16 cellular contexts compared by ENCODE assay signal in the genomic region with DNA sequence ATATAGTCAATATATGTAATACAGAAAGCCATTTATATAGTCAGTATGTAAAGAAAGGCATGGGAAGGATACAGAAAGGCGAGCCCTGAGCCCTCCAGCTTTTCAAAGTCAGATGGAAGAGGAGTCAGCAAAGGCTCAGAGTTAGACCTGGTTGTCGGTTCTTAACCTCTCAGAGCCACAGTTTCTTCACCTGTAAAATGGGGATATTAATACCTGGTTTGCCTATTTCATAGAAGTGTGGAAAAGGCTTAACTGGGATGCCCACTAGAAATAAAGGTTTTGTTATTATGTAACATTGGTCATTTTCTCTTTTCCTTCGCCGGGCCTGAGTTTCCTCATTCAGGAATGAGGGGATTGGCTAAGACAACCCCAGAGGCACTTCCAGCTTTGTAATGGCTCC. TPM values are rescaled to one million over a fixed set of nuclear protein-coding genes. Genes with fewer than 3 reads are reported as not detected.
A peak's percentile ranks its signal among the peaks of the same experiment; 100 is the strongest.
DNase-seq lines count a peak whose midpoint lies in the region; TF ChIP-seq lines count a peak whose summit lies in the region.
"Had no signal": no experiment of that assay in that cellular context is flagged by ENCODE, and none has a peak within 500 bp of the region (broad histone marks: within the 10 kb centered on the region; RNA-seq: fewer than 3 reads in every experiment).

No MANE protein-coding gene starts in this region.

- peaks cover 12% of the 10 kb centered on the region for H3K36me3 ChIP-seq in CD8-positive, alpha-beta memory T cell (ENCODE audit: insufficient read depth, low read length)

- peak; percentile 15 for DNase-seq in CD1c-positive myeloid dendritic cell (ENCODE audit: extremely low spot score)
- no peak for DNase-seq in CD8-positive, alpha-beta memory T cell
- DNase-seq in activated T-helper 1 cell treated with anti-CD3 and anti-CD28 coated beads, Interleukin-12 subunit alpha, Interleukin-12 subunit beta, Interleukin-2, Interleukin-4 antibody, amounts not matched to agents 30 ng/mL and 10 ng/mL and 1 ng/mL, durations not matched to agents 14 hours and 24 hours and 36 hours (ENCODE audit: low spot score) = no peak
- no peak for DNase-seq in endothelial cell (ENCODE audit: low spot score)
- no peak for DNase-seq in HT-29 (ENCODE audit: low spot score)
- DNase-seq in NCI-H1930 (lab: John Stamatoyannopoulos, UW) = no peak
- DNase-seq in germinal center (ENCODE audit: low spot score) = no peak
- DNase-seq: CD8-positive, alpha-beta T cell; HFFc6; MM.1S; NCI-H1105; NCI-H187; NCI-H446; NCI-H748 treated with DMSO at 0.1 percent for 48 hours; SK-N-SH had no signal

- H3K9me3 ChIP-seq in CD8-positive, alpha-beta memory T cell (ENCODE audit: low read length) = no peaks in the 10 kb centered on the region
- H3K9me3 ChIP-seq: SK-N-SH had no signal

- no peak overlapping the region for H3K27ac ChIP-seq in CD8-positive, alpha-beta memory T cell (ENCODE audit: low read depth, low read length)
- H3K27ac ChIP-seq: KMS-11 had no signal

- H3K4me1 ChIP-seq in CD8-positive, alpha-beta memory T cell (ENCODE audit: insufficient read depth, low read length) = peaks cover 32% of the 10 kb centered on the region

- CTCF ChIA-PET in CD8-positive, alpha-beta memory T cell (lab: Charles Lee) = interaction anchor here (2.3 kb wide), 1 partner anchor 10 kb away, joined by 11 read pairs; no protein-coding TSS in a partner anchor

- H3K27me3 Mint-ChIP-seq in CD8-positive, alpha-beta memory T cell = no peaks in the 10 kb centered on the region
- no peaks in the 10 kb centered on the region for H3K27me3 Mint-ChIP-seq in activated T-helper 1 cell treated with anti-CD3 and anti-CD28 coated beads, Interleukin-12 subunit alpha, Interleukin-12 subunit beta, Interleukin-2, Interleukin-4 antibody, amounts not matched to agents 30 ng/mL and 10 ng/mL and 1 ng/mL, durations not matched to agents 14 hours and 24 hours and 36 hours (ENCODE audit: insufficient read depth)
- peaks cover 13% of the 10 kb centered on the region for H3K27me3 Mint-ChIP-seq in endothelial cell (ENCODE audit: unreplicated experiment)

- TF ChIP-seq CTCF in endothelial cell (IDR thresholded peaks at IDR 0.05; ENCODE audit: unreplicated experiment) = no peak

- no peaks in the 10 kb centered on the region for H3K27me3 ChIP-seq in CD8-positive, alpha-beta memory T cell (ENCODE audit: insufficient read depth, low read length, poor library complexity, severe bottlenecking)

- intact Hi-C loops in activated T-helper 1 cell treated with anti-CD3 and anti-CD28 coated beads, Interleukin-12 subunit alpha, Interleukin-12 subunit beta, Interleukin-2, Interleukin-4 antibody, amounts not matched to agents 30 ng/mL and 10 ng/mL and 1 ng/mL, durations not matched to agents 14 hours and 24 hours and 36 hours (cut with micrococcal nuclease) = loop anchor here (10.0 kb wide), 1 partner anchor 289 kb away; no protein-coding TSS in a partner anchor

- POLR2A ChIA-PET in CD8-positive, alpha-beta memory T cell (lab: Charles Lee) = no interaction called here

- no peak overlapping the region for H3K4me3 ChIP-seq in CD8-positive, alpha-beta memory T cell (ENCODE audit: low read length)

- peaks cover 29 to 55% (median 33%) of the 10 kb centered on the region in 3 donors for H3K4me1 Mint-ChIP-seq in CD8-positive, alpha-beta memory T cell
- peaks cover 34% of the 10 kb centered on the region for H3K4me1 Mint-ChIP-seq in activated T-helper 1 cell treated with anti-CD3 and anti-CD28 coated beads, Interleukin-12 subunit alpha, Interleukin-12 subunit beta, Interleukin-2, Interleukin-4 antibody, amounts not matched to agents 30 ng/mL and 10 ng/mL and 1 ng/mL, durations not matched to agents 14 hours and 24 hours and 36 hours (ENCODE audit: low read depth)
- H3K4me1 Mint-ChIP-seq in endothelial cell (ENCODE audit: unreplicated experiment) = peaks cover 20% of the 10 kb centered on the region

- H3K36me3 Mint-ChIP-seq in CD8-positive, alpha-beta memory T cell = peaks cover 0 to 43% (median 6%) of the 10 kb centered on the region in 3 donors
- H3K36me3 Mint-ChIP-seq in activated T-helper 1 cell treated with anti-CD3 and anti-CD28 coated beads, Interleukin-12 subunit alpha, Interleukin-12 subunit beta, Interleukin-2, Interleukin-4 antibody, amounts not matched to agents 30 ng/mL and 10 ng/mL and 1 ng/mL, durations not matched to agents 14 hours and 24 hours and 36 hours (ENCODE audit: low read depth) = peaks cover 15% of the 10 kb centered on the region
- H3K36me3 Mint-ChIP-seq in endothelial cell (ENCODE audit: low read depth, unreplicated experiment) = peaks cover 26% of the 10 kb centered on the region

- H3K4me3 Mint-ChIP-seq in CD8-positive, alpha-beta memory T cell = peak overlapping the region in 4 of 7 donors; percentile 21 to 98 (median 61)
- H3K4me3 Mint-ChIP-seq in activated T-helper 1 cell treated with anti-CD3 and anti-CD28 coated beads, Interleukin-12 subunit alpha, Interleukin-12 subunit beta, Interleukin-2, Interleukin-4 antibody, amounts not matched to agents 30 ng/mL and 10 ng/mL and 1 ng/mL, durations not matched to agents 14 hours and 24 hours and 36 hours = peak overlapping the region; percentile 96
- peak overlapping the region; percentile 94 for H3K4me3 Mint-ChIP-seq in endothelial cell (ENCODE audit: unreplicated experiment)
- H3K4me3 Mint-ChIP-seq: HFFc6 had no signal

- no peaks in the 10 kb centered on the region for H3K9me3 Mint-ChIP-seq in CD8-positive, alpha-beta memory T cell
- no peaks in the 10 kb centered on the region for H3K9me3 Mint-ChIP-seq in activated T-helper 1 cell treated with anti-CD3 and anti-CD28 coated beads, Interleukin-12 subunit alpha, Interleukin-12 subunit beta, Interleukin-2, Interleukin-4 antibody, amounts not matched to agents 30 ng/mL and 10 ng/mL and 1 ng/mL, durations not matched to agents 14 hours and 24 hours and 36 hours
- H3K9me3 Mint-ChIP-seq in endothelial cell (ENCODE audit: unreplicated experiment) = no peaks in the 10 kb centered on the region
- H3K9me3 Mint-ChIP-seq: CD8-positive, alpha-beta T cell; HFFc6 had no signal

- peak overlapping the region in 5 of 8 donors; percentile 81 to 100 (median 98) for H3K27ac Mint-ChIP-seq in CD8-positive, alpha-beta memory T cell
- no peak overlapping the region for H3K27ac Mint-ChIP-seq in activated T-helper 1 cell treated with anti-CD3 and anti-CD28 coated beads, Interleukin-12 subunit alpha, Interleukin-12 subunit beta, Interleukin-2, Interleukin-4 antibody, amounts not matched to agents 30 ng/mL and 10 ng/mL and 1 ng/mL, durations not matched to agents 14 hours and 24 hours and 36 hours
- no peak overlapping the region for H3K27ac Mint-ChIP-seq in endothelial cell (ENCODE audit: unreplicated experiment)
- H3K27ac Mint-ChIP-seq: HFFc6 had no signal

RNA-seq across cellular contexts. Expression of a gene that starts 2.3 kb away (rescaled TPM):
- 10 to 100 TPM; 14.0 to 16.0 TPM for total RNA-seq in CD8-positive, alpha-beta memory T cell
- polyA plus RNA-seq in CD8-positive, alpha-beta memory T cell = 24.5 TPM
- total RNA-seq in activated T-helper 1 cell treated with anti-CD3 and anti-CD28 coated beads, Interleukin-12 subunit alpha, Interleukin-12 subunit beta, Interleukin-2, Interleukin-4 antibody, amounts not matched to agents 30 ng/mL and 10 ng/mL and 1 ng/mL, durations not matched to agents 14 hours and 24 hours and 36 hours = 18.7 and 20.6 TPM in 2 replicates
- 30.7 TPM for total RNA-seq in endothelial cell (ENCODE audit: unreplicated experiment)
- total RNA-seq in HT-29 (2014; rRNA removed; shearing (Covaris generic)) = 10.4 and 12.9 TPM in 2 replicates

RNA-seq across cellular contexts. Expression of a gene that starts 16.2 kb away (rescaled TPM):
- 10 to 100 TPM; 12.1 to 12.3 TPM for total RNA-seq in CD8-positive, alpha-beta memory T cell
- polyA plus RNA-seq in CD8-positive, alpha-beta memory T cell = 5.4 TPM
- 16.4 and 16.8 TPM in 2 replicates for total RNA-seq in activated T-helper 1 cell treated with anti-CD3 and anti-CD28 coated beads, Interleukin-12 subunit alpha, Interleukin-12 subunit beta, Interleukin-2, Interleukin-4 antibody, amounts not matched to agents 30 ng/mL and 10 ng/mL and 1 ng/mL, durations not matched to agents 14 hours and 24 hours and 36 hours
- 1.9 TPM for total RNA-seq in endothelial cell (ENCODE audit: unreplicated experiment)
- total RNA-seq in HT-29 (2014; rRNA removed; shearing (Covaris generic)) = 0.65 and 0.89 TPM in 2 replicates

RNA-seq across cellular contexts. Expression of a gene that starts 19.1 kb away (rescaled TPM):
- total RNA-seq in CD8-positive, alpha-beta memory T cell = under 1 TPM; 0.20 to 0.31 TPM
- polyA plus RNA-seq in CD8-positive, alpha-beta memory T cell = 11.0 TPM
- total RNA-seq in activated T-helper 1 cell treated with anti-CD3 and anti-CD28 coated beads, Interleukin-12 subunit alpha, Interleukin-12 subunit beta, Interleukin-2, Interleukin-4 antibody, amounts not matched to agents 30 ng/mL and 10 ng/mL and 1 ng/mL, durations not matched to agents 14 hours and 24 hours and 36 hours = 0.64 and 0.83 TPM in 2 replicates
- total RNA-seq in endothelial cell (ENCODE audit: unreplicated experiment) = 17.5 TPM
- 18.6 and 23.4 TPM in 2 replicates for total RNA-seq in HT-29 (2014; rRNA removed; shearing (Covaris generic))

RNA-seq across cellular contexts. Expression of a gene that starts 33.3 kb away (rescaled TPM):
- 1 to 10 TPM in 1 of 2 experiments, under 1 TPM in 1; 0.47 to 1.2 TPM for total RNA-seq in CD8-positive, alpha-beta memory T cell
- polyA plus RNA-seq in CD8-positive, alpha-beta memory T cell = 1.2 TPM
- 3.2 and 3.5 TPM in 2 replicates for total RNA-seq in activated T-helper 1 cell treated with anti-CD3 and anti-CD28 coated beads, Interleukin-12 subunit alpha, Interleukin-12 subunit beta, Interleukin-2, Interleukin-4 antibody, amounts not matched to agents 30 ng/mL and 10 ng/mL and 1 ng/mL, durations not matched to agents 14 hours and 24 hours and 36 hours
- total RNA-seq in endothelial cell (ENCODE audit: unreplicated experiment) = 0.74 TPM
- total RNA-seq in HT-29 (2014; rRNA removed; shearing (Covaris generic)) = 13.4 and 17.0 TPM in 2 replicates

RNA-seq across cellular contexts. Expression of a gene that starts 45.6 kb away (rescaled TPM):
- total RNA-seq in CD8-positive, alpha-beta memory T cell = 10 to 100 TPM; 55.5 to 59.0 TPM
- polyA plus RNA-seq in CD8-positive, alpha-beta memory T cell = 44.4 TPM
- 42.4 and 46.3 TPM in 2 replicates for total RNA-seq in activated T-helper 1 cell treated with anti-CD3 and anti-CD28 coated beads, Interleukin-12 subunit alpha, Interleukin-12 subunit beta, Interleukin-2, Interleukin-4 antibody, amounts not matched to agents 30 ng/mL and 10 ng/mL and 1 ng/mL, durations not matched to agents 14 hours and 24 hours and 36 hours
- 26.6 TPM for total RNA-seq in endothelial cell (ENCODE audit: unreplicated experiment)
- 24.0 and 26.0 TPM in 2 replicates for total RNA-seq in HT-29 (2014; rRNA removed; shearing (Covaris generic))

Comparison
In these comparisons a context has a peak if more than half of its experiments do, and no peak if none do; other contexts are left out.
1. H3K27ac Mint-ChIP-seq: peak in CD8-positive, alpha-beta memory T cell (5 of 8); none in activated T-helper 1 cell treated with anti-CD3 and anti-CD28 coated beads, Interleukin-12 subunit alpha, Interleukin-12 subunit beta, Interleukin-2, Interleukin-4 antibody, amounts not matched to agents 30 ng/mL and 10 ng/mL and 1 ng/mL, durations not matched to agents 14 hours and 24 hours and 36 hours (single experiment) and endothelial cell (single experiment).
2. RNA of a gene that starts 19.1 kb away (total RNA-seq): 18.6 to 23.4 TPM in HT-29 and 17.5 TPM in endothelial cell (single experiment); 0.64 to 0.83 TPM in activated T-helper 1 cell treated with anti-CD3 and anti-CD28 coated beads, Interleukin-12 subunit alpha, Interleukin-12 subunit beta, Interleukin-2, Interleukin-4 antibody, amounts not matched to agents 30 ng/mL and 10 ng/mL and 1 ng/mL, durations not matched to agents 14 hours and 24 hours and 36 hours and 0.20 to 0.31 TPM in CD8-positive, alpha-beta memory T cell; every median in the first group is over 10 times any median in the second.
3. Peak in every context shown above with its lines, with median percentiles within 50 percentile points of each other: H3K4me3 Mint-ChIP-seq.